In the genomic region with DNA sequence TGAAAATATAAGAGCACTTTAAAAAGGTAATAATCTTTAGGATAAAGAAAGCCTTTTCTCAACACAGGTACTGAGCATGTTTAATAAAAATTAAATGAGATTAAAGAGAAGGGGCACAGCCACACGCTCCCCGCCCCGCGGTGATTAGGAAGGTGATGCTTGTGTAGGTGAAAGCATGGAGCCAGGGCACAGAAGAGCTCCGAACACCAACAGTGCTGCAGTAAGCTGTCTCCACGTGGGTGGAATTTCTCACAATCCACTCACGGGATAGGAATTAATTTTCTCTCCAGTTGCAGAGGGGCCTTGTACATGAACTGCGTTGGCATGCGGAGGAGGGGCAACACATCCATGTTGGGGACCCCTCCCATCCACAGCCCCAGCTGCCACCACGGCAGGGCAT, we compare ENCODE assay signal across 3 cellular contexts.
TF ChIP-seq lines count a peak whose summit lies in the region.

No MANE protein-coding gene starts in this region.

TF ChIP-seq in IMR-90, 13 proteins besides CTCF, POLR2A, EP300 and RAD21:
- no peak for TF ChIP-seq MAFK (IDR thresholded peaks at IDR 0.05; ENCODE audit: low read depth, low read length)
- TF ChIP-seq CHD1 (IDR thresholded peaks at IDR 0.05; ENCODE audit: low read depth, low read length) = no peak
- TF ChIP-seq MXI1 (IDR thresholded peaks at IDR 0.05; ENCODE audit: borderline replicate concordance, low read depth, low read length) = no peak
- TF ChIP-seq RFX5 (IDR thresholded peaks at IDR 0.05; ENCODE audit: low read depth, low read length) = no peak
- no peak for TF ChIP-seq RCOR1 (IDR thresholded peaks at IDR 0.05; ENCODE audit: insufficient replicate concordance, low read length)

TF ChIP-seq in endothelial cell of umbilical vein, 7 proteins besides CTCF, POLR2A, EP300 and RAD21:
- TF ChIP-seq EZH2 (IDR thresholded peaks at IDR 0.05; ENCODE audit: borderline replicate concordance, low read depth, low read length, severe bottlenecking) = no peak
- no peak for TF ChIP-seq FOS (IDR thresholded peaks at IDR 0.05; ENCODE audit: borderline replicate concordance, insufficient read depth, low read length)
- TF ChIP-seq GATA2 (IDR thresholded peaks at IDR 0.05; ENCODE audit: insufficient read depth, insufficient read length, low read depth, low read length) = no peak
- no peak for TF ChIP-seq POLR2AphosphoS5 (IDR thresholded peaks at IDR 0.05; ENCODE audit: insufficient read depth, low read depth, low read length)
- TF ChIP-seq MYC (IDR thresholded peaks at IDR 0.05; ENCODE audit: low read depth, low read length) = no peak
- TF ChIP-seq, protein P1, sequence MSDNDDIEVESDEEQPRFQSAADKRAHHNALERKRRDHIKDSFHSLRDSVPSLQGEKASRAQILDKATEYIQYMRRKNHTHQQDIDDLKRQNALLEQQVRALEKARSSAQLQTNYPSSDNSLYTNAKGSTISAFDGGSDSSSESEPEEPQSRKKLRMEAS (IDR thresholded peaks at IDR 0.05; ENCODE audit: insufficient read depth, insufficient read length) = no peak
- no peak for TF ChIP-seq JUN (IDR thresholded peaks at IDR 0.05; ENCODE audit: borderline replicate concordance, insufficient read depth, insufficient read length, low read depth)

TF ChIP-seq in GM23338, 12 proteins besides CTCF, POLR2A, EP300 and RAD21:
- no peak for TF ChIP-seq ZNF114 (CRISPR knock-in tag; IDR thresholded peaks at IDR 0.05)
- no peak for TF ChIP-seq JUNB (IDR thresholded peaks at IDR 0.05; ENCODE audit: unreplicated experiment)
- TF ChIP-seq NANOG (IDR thresholded peaks at IDR 0.05; ENCODE audit: borderline replicate concordance) = no peak
- TF ChIP-seq, protein P2, sequence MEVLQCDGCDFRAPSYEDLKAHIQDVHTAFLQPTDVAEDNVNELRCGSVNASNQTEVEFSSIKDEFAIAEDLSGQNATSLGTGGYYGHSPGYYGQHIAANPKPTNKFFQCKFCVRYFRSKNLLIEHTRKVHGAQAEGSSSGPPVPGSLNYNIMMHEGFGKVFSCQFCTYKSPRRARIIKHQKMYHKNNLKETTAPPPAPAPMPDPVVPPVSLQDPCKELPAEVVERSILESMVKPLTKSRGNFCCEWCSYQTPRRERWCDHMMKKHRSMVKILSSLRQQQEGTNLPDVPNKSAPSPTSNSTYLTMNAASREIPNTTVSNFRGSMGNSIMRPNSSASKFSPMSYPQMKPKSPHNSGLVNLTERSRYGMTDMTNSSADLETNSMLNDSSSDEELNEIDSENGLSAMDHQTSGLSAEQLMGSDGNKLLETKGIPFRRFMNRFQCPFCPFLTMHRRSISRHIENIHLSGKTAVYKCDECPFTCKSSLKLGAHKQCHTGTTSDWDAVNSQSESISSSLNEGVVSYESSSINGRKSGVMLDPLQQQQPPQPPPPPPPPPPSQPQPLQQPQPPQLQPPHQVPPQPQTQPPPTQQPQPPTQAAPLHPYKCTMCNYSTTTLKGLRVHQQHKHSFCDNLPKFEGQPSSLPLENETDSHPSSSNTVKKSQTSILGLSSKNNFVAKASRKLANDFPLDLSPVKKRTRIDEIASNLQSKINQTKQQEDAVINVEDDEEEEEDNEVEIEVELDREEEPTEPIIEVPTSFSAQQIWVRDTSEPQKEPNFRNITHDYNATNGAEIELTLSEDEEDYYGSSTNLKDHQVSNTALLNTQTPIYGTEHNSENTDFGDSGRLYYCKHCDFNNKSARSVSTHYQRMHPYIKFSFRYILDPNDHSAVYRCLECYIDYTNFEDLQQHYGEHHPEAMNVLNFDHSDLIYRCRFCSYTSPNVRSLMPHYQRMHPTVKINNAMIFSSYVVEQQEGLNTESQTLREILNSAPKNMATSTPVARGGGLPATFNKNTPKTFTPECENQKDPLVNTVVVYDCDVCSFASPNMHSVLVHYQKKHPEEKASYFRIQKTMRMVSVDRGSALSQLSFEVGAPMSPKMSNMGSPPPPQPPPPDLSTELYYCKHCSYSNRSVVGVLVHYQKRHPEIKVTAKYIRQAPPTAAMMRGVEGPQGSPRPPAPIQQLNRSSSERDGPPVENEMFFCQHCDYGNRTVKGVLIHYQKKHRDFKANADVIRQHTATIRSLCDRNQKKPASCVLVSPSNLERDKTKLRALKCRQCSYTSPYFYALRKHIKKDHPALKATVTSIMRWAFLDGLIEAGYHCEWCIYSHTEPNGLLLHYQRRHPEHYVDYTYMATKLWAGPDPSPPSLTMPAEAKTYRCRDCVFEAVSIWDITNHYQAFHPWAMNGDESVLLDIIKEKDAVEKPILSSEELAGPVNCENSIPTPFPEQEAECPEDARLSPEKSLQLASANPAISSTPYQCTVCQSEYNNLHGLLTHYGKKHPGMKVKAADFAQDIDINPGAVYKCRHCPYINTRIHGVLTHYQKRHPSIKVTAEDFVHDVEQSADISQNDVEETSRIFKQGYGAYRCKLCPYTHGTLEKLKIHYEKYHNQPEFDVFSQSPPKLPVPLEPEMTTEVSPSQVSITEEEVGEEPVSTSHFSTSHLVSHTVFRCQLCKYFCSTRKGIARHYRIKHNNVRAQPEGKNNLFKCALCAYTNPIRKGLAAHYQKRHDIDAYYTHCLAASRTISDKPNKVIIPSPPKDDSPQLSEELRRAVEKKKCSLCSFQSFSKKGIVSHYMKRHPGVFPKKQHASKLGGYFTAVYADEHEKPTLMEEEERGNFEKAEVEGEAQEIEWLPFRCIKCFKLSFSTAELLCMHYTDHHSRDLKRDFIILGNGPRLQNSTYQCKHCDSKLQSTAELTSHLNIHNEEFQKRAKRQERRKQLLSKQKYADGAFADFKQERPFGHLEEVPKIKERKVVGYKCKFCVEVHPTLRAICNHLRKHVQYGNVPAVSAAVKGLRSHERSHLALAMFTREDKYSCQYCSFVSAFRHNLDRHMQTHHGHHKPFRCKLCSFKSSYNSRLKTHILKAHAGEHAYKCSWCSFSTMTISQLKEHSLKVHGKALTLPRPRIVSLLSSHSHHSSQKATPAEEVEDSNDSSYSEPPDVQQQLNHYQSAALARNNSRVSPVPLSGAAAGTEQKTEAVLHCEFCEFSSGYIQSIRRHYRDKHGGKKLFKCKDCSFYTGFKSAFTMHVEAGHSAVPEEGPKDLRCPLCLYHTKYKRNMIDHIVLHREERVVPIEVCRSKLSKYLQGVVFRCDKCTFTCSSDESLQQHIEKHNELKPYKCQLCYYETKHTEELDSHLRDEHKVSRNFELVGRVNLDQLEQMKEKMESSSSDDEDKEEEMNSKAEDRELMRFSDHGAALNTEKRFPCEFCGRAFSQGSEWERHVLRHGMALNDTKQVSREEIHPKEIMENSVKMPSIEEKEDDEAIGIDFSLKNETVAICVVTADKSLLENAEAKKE (CRISPR knock-in tag; IDR thresholded peaks at IDR 0.05) = no peak
- TF ChIP-seq STAT1 (IDR thresholded peaks at IDR 0.05; ENCODE audit: unreplicated experiment) = no peak
- TF ChIP-seq REST (IDR thresholded peaks at IDR 0.05; ENCODE audit: unreplicated experiment) = no peak
- no peak for TF ChIP-seq ETS1 (IDR thresholded peaks at IDR 0.05)
- TF ChIP-seq ZNF331 (CRISPR knock-in tag; IDR thresholded peaks at IDR 0.05; ENCODE audit: low read depth) = no peak
- TF ChIP-seq EZH2 (IDR thresholded peaks at IDR 0.05; ENCODE audit: low read depth, unreplicated experiment) = no peak
- TF ChIP-seq CREB1 (CRISPR knock-in tag; IDR thresholded peaks at IDR 0.05; ENCODE audit: low read depth) = no peak
- no peak for TF ChIP-seq POLR2AphosphoS5 (IDR thresholded peaks at IDR 0.05; ENCODE audit: low read depth)
- TF ChIP-seq EZH2phosphoT487 (IDR thresholded peaks at IDR 0.05; ENCODE audit: unreplicated experiment) = no peak
